23 cellular contexts compared by ENCODE assay signal in the genomic region with DNA sequence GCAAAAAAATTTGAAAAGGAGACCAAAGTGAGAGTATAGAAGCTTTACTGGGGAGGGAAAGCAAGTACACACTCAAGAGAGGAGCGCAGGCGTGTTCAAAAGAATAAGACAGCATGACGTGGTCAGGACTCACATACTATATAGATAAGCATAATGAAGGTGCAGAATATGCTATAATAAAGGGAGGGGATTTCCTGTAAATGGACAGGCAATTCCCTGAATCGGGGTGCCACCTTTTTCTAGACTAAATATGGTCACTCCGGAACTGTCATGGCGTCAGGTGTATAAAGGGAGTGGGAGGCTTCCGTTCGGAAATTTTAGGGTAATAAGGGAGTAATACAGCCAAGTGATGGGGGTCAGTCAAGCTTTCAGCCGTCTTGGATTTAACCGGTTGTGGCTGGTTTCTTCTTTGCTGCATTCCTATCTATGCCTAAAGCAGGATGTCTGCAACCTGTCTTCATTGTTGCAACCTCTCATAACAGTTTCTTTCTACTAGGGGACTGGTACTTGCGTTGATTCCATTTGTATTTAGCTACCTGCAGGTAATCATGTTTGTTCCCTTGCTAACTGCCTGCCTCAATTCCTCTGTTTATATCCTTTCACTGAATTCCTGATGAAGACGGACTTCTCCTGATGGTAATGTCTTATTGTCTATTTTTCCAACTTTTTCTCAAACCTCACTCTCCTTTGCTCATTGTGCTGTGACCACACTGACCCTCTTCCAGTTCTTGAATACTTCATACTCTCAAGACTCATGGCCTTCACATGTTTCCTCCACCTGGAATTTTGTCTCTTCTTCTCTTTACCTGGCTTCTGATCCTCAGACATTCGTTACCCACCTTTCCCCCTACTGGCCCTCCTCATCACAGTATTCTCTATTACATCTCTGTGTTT. TPM values are rescaled to one million over a fixed set of nuclear protein-coding genes. Genes with fewer than 3 reads are reported as not detected.
"Had no signal": no experiment of that assay in that cellular context is flagged by ENCODE, and none has a peak within 500 bp of the region (broad histone marks: within the 10 kb centered on the region; RNA-seq: fewer than 3 reads in every experiment).

No MANE protein-coding gene starts in this region.

- H3K4me3 Mint-ChIP-seq: memory B cell, nephron had no signal

- H3K4me1 Mint-ChIP-seq: memory B cell had no signal

- DNase-seq: colonic mucosa; dermis blood vessel endothelial cell; effector CD4-positive, alpha-beta T cell; foreskin melanocyte; head of caudate nucleus; kidney; left cardiac atrium; left ventricle myocardium inferior; lower lobe of right lung; midbrain; ovary; small intestine; stimulated activated CD4-positive, alpha-beta T cell treated with anti-CD3 and anti-CD28 coated beads, Interleukin-12 subunit alpha, Interleukin-12 subunit beta, amount 100 ng/mL, for 4 hours; stimulated activated naive CD4-positive, alpha-beta T cell; stomach; substantia nigra; transverse colon had no signal

- H3K36me3 Mint-ChIP-seq: memory B cell had no signal

- H2AFZ ChIP-seq: hepatocyte had no signal

- ATAC-seq: left cardiac atrium, lower lobe of right lung had no signal

- H3K9me3 Mint-ChIP-seq: memory B cell, nephron had no signal

- H3K4me2 ChIP-seq: hepatocyte had no signal

- FAIRE-seq: kidney, small intestine, urothelium cell line had no signal

- H3K27ac ChIP-seq: colonic mucosa, hepatocyte, left ventricle myocardium inferior, lower lobe of right lung, ovary, right atrium auricular region, stomach, thoracic aorta, transverse colon had no signal

- H3K27me3 ChIP-seq: colonic mucosa, hepatocyte, ovary, right atrium auricular region, stomach, transverse colon had no signal

- H3K4me3 ChIP-seq: colonic mucosa, hepatocyte, left ventricle myocardium inferior, lower lobe of right lung, ovary, right atrium auricular region, stomach, thoracic aorta, transverse colon had no signal

- H3K36me3 ChIP-seq: colonic mucosa, left ventricle myocardium inferior, lower lobe of right lung, ovary, right atrium auricular region, stomach, thoracic aorta, transverse colon had no signal

- H3K4me1 ChIP-seq: colonic mucosa, lower lobe of right lung, right atrium auricular region, stomach, transverse colon had no signal

- H3K27ac Mint-ChIP-seq: memory B cell, nephron had no signal

- H3K9me3 ChIP-seq: colonic mucosa, left ventricle myocardium inferior, lower lobe of right lung, ovary, right atrium auricular region, stomach, thoracic aorta, transverse colon had no signal

RNA-seq across cellular contexts. Expression of gene PRR16, which starts 48.9 kb away (rescaled TPM):
- total RNA-seq: dermis blood vessel endothelial cell had no signal
